11 cellular contexts compared by ENCODE assay signal in genomic region chr2:135948141-135948540, GRCh38. TPM values are rescaled to one million over a fixed set of nuclear protein-coding genes. Genes with fewer than 3 reads are reported as not detected.
A peak's percentile ranks its signal among the peaks of the same experiment; 100 is the strongest.
DNase-seq lines count a peak whose midpoint lies in the region; ATAC-seq, FAIRE-seq and TF ChIP-seq lines count a peak whose summit lies in the region.
"Had no signal": no experiment of that assay in that cellular context is flagged by ENCODE, and none has a peak within 500 bp of the region (broad histone marks: within the 10 kb centered on the region; RNA-seq: fewer than 3 reads in every experiment).

No MANE protein-coding gene starts in this region.

- peak overlapping the region in 1 of 2 experiments; percentile 33; a peak in 1 of 4 replicates for H3K4me3 ChIP-seq in Panc1 (ENCODE audit: low read depth in 2 of 2, low read length in 2 of 2)

- H3K4me1 ChIP-seq in Panc1 (ENCODE audit: control insufficient read depth, insufficient read depth, low read length) = peaks cover 31% of the 10 kb centered on the region
- H3K4me1 ChIP-seq: BE2C had no signal

- H3K36me3 Mint-ChIP-seq in natural killer cell treated with Interleukin-12 subunit alpha and Interleukin-12 subunit beta and Interleukin-15 and Interleukin-18, amount 100 ng/mL, for 72 hours = peaks cover 15% of the 10 kb centered on the region
- no peaks in the 10 kb centered on the region for H3K36me3 Mint-ChIP-seq in natural killer cell
- H3K36me3 Mint-ChIP-seq in chondrocyte (ENCODE audit: low read depth) = peaks cover 14% of the 10 kb centered on the region

- POLR2A ChIA-PET in Panc1 (lab: Charles Lee) = interaction anchor here (0.7 kb wide), 1 partner anchor 18 kb away, joined by 7 read pairs; no protein-coding TSS in a partner anchor

- ATAC-seq in natural killer cell treated with Interleukin-12 subunit alpha and Interleukin-12 subunit beta and Interleukin-15 and Interleukin-18, amount 100 ng/mL, for 72 hours = no peak
- ATAC-seq in natural killer cell (no peak), Panc1 (peak; percentile 43), HG02642 (IDR thresholded peaks at IDR 0.05; ENCODE audit: poor library complexity, unreplicated experiment) (no peak)

- peaks cover 38 to 46% of the 10 kb centered on the region in 2 donors for H3K4me1 Mint-ChIP-seq in natural killer cell treated with Interleukin-12 subunit alpha and Interleukin-12 subunit beta and Interleukin-15 and Interleukin-18, amount 100 ng/mL, for 72 hours (ENCODE audit: low read depth in 2 of 2)
- H3K4me1 Mint-ChIP-seq in natural killer cell (peaks cover 26 to 44% of the 10 kb centered on the region in 2 donors), chondrocyte (ENCODE audit: low read depth) (peaks cover 24% of the 10 kb centered on the region)

- no peaks in the 10 kb centered on the region for H3K27me3 Mint-ChIP-seq in natural killer cell treated with Interleukin-12 subunit alpha and Interleukin-12 subunit beta and Interleukin-15 and Interleukin-18, amount 100 ng/mL, for 72 hours
- H3K27me3 Mint-ChIP-seq in natural killer cell (ENCODE audit: low read depth in 2 of 2) (no peaks in the 10 kb centered on the region), chondrocyte (ENCODE audit: low read depth) (no peaks in the 10 kb centered on the region)

- TF ChIP-seq CTCF in natural killer cell (IDR thresholded peaks at IDR 0.05) (no peak), Panc1 (IDR thresholded peaks at IDR 0.05) (no peak), chondrocyte (IDR thresholded peaks at IDR 0.05) (no peak)

- peak overlapping the region; percentile 70 to 73 for H3K27ac Mint-ChIP-seq in natural killer cell treated with Interleukin-12 subunit alpha and Interleukin-12 subunit beta and Interleukin-15 and Interleukin-18, amount 100 ng/mL, for 72 hours
- H3K27ac Mint-ChIP-seq in natural killer cell (no peak overlapping the region), chondrocyte (ENCODE audit: unreplicated experiment) (peak overlapping the region; percentile 68)

- peak overlapping the region; percentile 29 for H3K27ac ChIP-seq in Panc1 (ENCODE audit: low read length)

- H3K36me3 ChIP-seq in Panc1 (ENCODE audit: control insufficient read depth, insufficient read depth, low read length) = no peaks in the 10 kb centered on the region
- H3K36me3 ChIP-seq: BE2C had no signal

- FAIRE-seq in urothelium cell line (lab: Jason Lieb, UNC) = no peak

- no peaks in the 10 kb centered on the region for H3K27me3 ChIP-seq in Panc1 (ENCODE audit: control insufficient read depth, insufficient read depth, low read length)
- H3K27me3 ChIP-seq: BE2C had no signal

- DNase-seq in natural killer cell treated with Interleukin-12 subunit alpha and Interleukin-12 subunit beta and Interleukin-15 and Interleukin-18, amount 100 ng/mL, for 72 hours (ENCODE audit: low spot score) = no peak
- no peak for DNase-seq in natural killer cell
- DNase-seq in Panc1 (ENCODE audit: low read depth, low spot score) = no peak
- no peak for DNase-seq in chondrocyte (ENCODE audit: low spot score)
- DNase-seq in urothelium cell line (ENCODE audit: low spot score) = peak; percentile 5
- no peak for DNase-seq in NCI-H1436 (lab: John Stamatoyannopoulos, UW)
- no peak for DNase-seq in NCI-H524 treated with DMSO at 0.1 percent for 48 hours (lab: John Stamatoyannopoulos, UW)
- DNase-seq: amniotic stem cell, BE2C, NCI-H146 had no signal

- no peaks in the 10 kb centered on the region for H3K9me3 Mint-ChIP-seq in natural killer cell treated with Interleukin-12 subunit alpha and Interleukin-12 subunit beta and Interleukin-15 and Interleukin-18, amount 100 ng/mL, for 72 hours
- no peaks in the 10 kb centered on the region for H3K9me3 Mint-ChIP-seq in natural killer cell
- peaks cover 2% of the 10 kb centered on the region for H3K9me3 Mint-ChIP-seq in chondrocyte (ENCODE audit: low read depth)

- peak overlapping the region; percentile 4 for H3K4me3 Mint-ChIP-seq in natural killer cell treated with Interleukin-12 subunit alpha and Interleukin-12 subunit beta and Interleukin-15 and Interleukin-18, amount 100 ng/mL, for 72 hours
- H3K4me3 Mint-ChIP-seq in natural killer cell (no peak overlapping the region), chondrocyte (ENCODE audit: unreplicated experiment) (no peak overlapping the region)

- in situ Hi-C loops in Panc1 (cut with HindIII; ENCODE audit: low pct_unique_long_range_greater_than_20kb, low sequenced_read_pairs) = no loop called here

- no TSS peak for BruUV-seq in Panc1 (replicated peaks; lab: Mats Ljungman, UMichigan)

- CTCF ChIA-PET in Panc1 (lab: Charles Lee) = no interaction called here

- intact Hi-C loops in natural killer cell (cut with micrococcal nuclease) (no loop called here), Panc1 (cut with micrococcal nuclease; ENCODE audit: unreplicated experiment) (no loop called here)

- H3K9me3 ChIP-seq in Panc1 (ENCODE audit: control insufficient read depth, insufficient read depth, low read depth, low read length) = peaks cover 3% of the 10 kb centered on the region; the same call in 1 of the 2 replicates
- H3K9me3 ChIP-seq: BE2C had no signal

RNA-seq across cellular contexts. Expression of gene DARS1, which starts 37.3 kb away (rescaled TPM):
- 100 to 1,000 TPM; 113 to 116 TPM for total RNA-seq in natural killer cell treated with Interleukin-12 subunit alpha and Interleukin-12 subunit beta and Interleukin-15 and Interleukin-18, amount 100 ng/mL, for 72 hours
- 10 to 100 TPM; 28.4 to 31.3 (median 30.3) TPM for total RNA-seq in natural killer cell
- 85.3 TPM for total RNA-seq in Panc1 (2021; ENCODE audit: unreplicated experiment)
- 114 TPM for polyA plus RNA-seq in Panc1 (2012; ENCODE audit: insufficient read length)
- total RNA-seq in chondrocyte = 40.3 to 52.3 TPM (median 48.2 TPM) in 3 replicates

Comparison
In these comparisons a context has a peak if more than half of its experiments do, and no peak if none do; other contexts are left out.
1. H3K27ac Mint-ChIP-seq: peak in natural killer cell treated with Interleukin-12 subunit alpha and Interleukin-12 subunit beta and Interleukin-15 and Interleukin-18, amount 100 ng/mL, for 72 hours (2 of 2) and chondrocyte (single experiment); none in natural killer cell (0 of 2).